Comparison of ENCODE assay signal across 24 cellular contexts in genomic region chr2:27091746-27092695, GRCh38. TPM values are rescaled to one million over a fixed set of nuclear protein-coding genes. Genes with fewer than 3 reads are reported as not detected.
"Had no signal": no experiment of that assay in that cellular context is flagged by ENCODE, and none has a peak within 500 bp of the region (broad histone marks: within the 10 kb centered on the region; RNA-seq: fewer than 3 reads in every experiment).

No MANE protein-coding gene starts in this region.

- ATAC-seq: lower lobe of right lung; natural killer cell; stimulated activated naive CD8-positive, alpha-beta T cell treated with anti-CD3 and anti-CD28 coated beads, Interleukin-15, amount 100 ng/mL, for 72 hours had no signal

- H3K36me3 ChIP-seq: cardiac muscle cell, lower lobe of right lung, suprapubic skin had no signal

- DNase-seq: activated CD4-positive, alpha-beta memory T cell treated with anti-CD3 and anti-CD28 coated beads for 36 hours; activated naive CD4-positive, alpha-beta T cell treated with Interleukin-2 at 50 U/mL for 16 hours; activated naive CD8-positive, alpha-beta T cell treated with anti-CD3 and anti-CD28 coated beads, Interleukin-2, amount 10 ng/mL, durations not matched to agents 7 days and 5 days; activated T-cell treated with anti-CD3 and anti-CD28 coated beads, Interleukin-2, amount 50 U/mL, for 1 hour; amygdala; dorsolateral prefrontal cortex; endodermal cell; foreskin fibroblast; hippocampal formation; lower lobe of right lung; natural killer cell; nucleus accumbens; stimulated activated CD4-positive, alpha-beta T cell treated with anti-CD3 and anti-CD28 coated beads, Interleukin-15, amount 100 ng/mL, for 24 hours; stimulated activated CD4-positive, alpha-beta T cell treated with anti-CD3 and anti-CD28 coated beads, Interleukin-2, amount 100 ng/mL, for 48 hours; stimulated activated naive CD8-positive, alpha-beta T cell treated with anti-CD3 and anti-CD28 coated beads, Interleukin-15, amount 100 ng/mL, for 72 hours; SW 1271; T-helper 2 cell; trophoblast cell had no signal

- H3K9me3 ChIP-seq: lower lobe of right lung, suprapubic skin had no signal

- H3K27me3 ChIP-seq: cardiac muscle cell, dorsolateral prefrontal cortex, suprapubic skin had no signal

- H3K27ac ChIP-seq: cardiac muscle cell, dorsolateral prefrontal cortex, epithelial cell of prostate, lower lobe of right lung, skin epidermis, suprapubic skin had no signal

- H3K4me3 ChIP-seq: cardiac muscle cell, dorsolateral prefrontal cortex, lower lobe of right lung, skin epidermis, suprapubic skin had no signal

RNA-seq across cellular contexts. Expression of gene CGREF1, which starts 26.9 kb away (rescaled TPM):
- total RNA-seq: natural killer cell had no signal

RNA-seq across cellular contexts. Expression of gene ABHD1, which starts 31.6 kb away (rescaled TPM):
- total RNA-seq: glomerular endothelial cell, mesenteric fat pad, suprapubic skin had no signal
